11 cellular contexts compared by ENCODE assay signal in the genomic region with DNA sequence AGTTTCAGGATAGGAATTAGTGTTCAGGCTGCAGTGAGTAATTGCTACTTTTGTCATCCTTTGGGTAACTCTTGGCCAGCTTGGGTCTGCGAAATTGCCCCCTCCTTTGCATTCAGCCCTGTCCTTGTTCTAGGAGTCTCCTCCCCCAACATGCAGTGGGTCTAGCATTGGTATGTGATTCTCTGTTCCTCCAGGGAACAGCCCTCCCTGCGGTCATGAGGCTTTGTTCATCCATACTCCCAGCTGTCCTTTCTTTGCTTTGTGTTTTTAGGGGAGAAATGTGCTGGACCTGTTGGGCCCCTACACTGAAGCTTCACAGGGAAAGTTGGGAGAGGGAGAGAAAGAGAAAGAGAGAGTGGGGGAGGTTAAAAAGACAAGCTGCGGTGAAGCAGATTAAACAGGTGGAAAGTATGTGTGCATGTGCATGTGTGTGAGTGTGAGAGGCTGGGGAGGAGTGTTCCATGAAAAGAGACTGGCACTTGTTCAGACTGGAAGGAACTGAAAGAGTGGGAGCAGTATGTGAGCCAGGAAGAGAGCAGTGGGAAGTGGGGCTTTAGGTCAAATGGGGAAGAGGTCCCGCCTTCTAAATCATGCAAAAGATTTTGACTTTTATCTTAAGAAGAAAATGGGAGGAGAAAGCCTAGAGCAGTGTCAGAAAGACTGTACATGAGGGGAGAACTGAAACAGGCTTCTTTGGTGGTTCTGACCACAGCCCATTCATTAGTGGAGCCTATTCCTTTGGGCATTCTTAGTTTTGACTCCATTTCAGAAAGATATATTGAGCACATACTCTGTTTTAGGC. TPM values are rescaled to one million over a fixed set of nuclear protein-coding genes. Genes with fewer than 3 reads are reported as not detected.
DNase-seq lines count a peak whose midpoint lies in the region; ATAC-seq and TF ChIP-seq lines count a peak whose summit lies in the region.
"Had no signal": no experiment of that assay in that cellular context is flagged by ENCODE, and none has a peak within 500 bp of the region (broad histone marks: within the 10 kb centered on the region; RNA-seq: fewer than 3 reads in every experiment).

No MANE protein-coding gene starts in this region.

- peak overlapping the region; percentile 98 for H3K27ac Mint-ChIP-seq in neural crest cell (ENCODE audit: unreplicated experiment)
- H3K27ac Mint-ChIP-seq: immature natural killer cell had no signal

- H3K36me3 ChIP-seq in left ventricle myocardium inferior (no peaks in the 10 kb centered on the region), PC-9 (ENCODE audit: low read depth) (no peaks in the 10 kb centered on the region)

- no peak overlapping the region for H3K27ac ChIP-seq in left ventricle myocardium inferior (replicated peaks)
- H3K27ac ChIP-seq in PC-9 = no peak overlapping the region
- H3K27ac ChIP-seq: body of pancreas had no signal

- H3K4me3 ChIP-seq in left ventricle myocardium inferior = no peak overlapping the region
- no peak overlapping the region for H3K4me3 ChIP-seq in PC-9
- H3K4me3 ChIP-seq: body of pancreas had no signal

- intact Hi-C loops in left ventricle myocardium inferior (cut with micrococcal nuclease) = no loop called here
- intact Hi-C loops in PC-9 (cut with micrococcal nuclease; ENCODE audit: unreplicated experiment) = no loop called here

- H3K9me3 ChIP-seq in left ventricle myocardium inferior (replicated peaks) = no peaks in the 10 kb centered on the region
- no peaks in the 10 kb centered on the region for H3K9me3 ChIP-seq in PC-9 (ENCODE audit: insufficient read depth, low read depth)
- H3K9me3 ChIP-seq: body of pancreas had no signal

- H3K4me1 ChIP-seq in left ventricle myocardium inferior (peaks cover 3% of the 10 kb centered on the region), PC-9 (replicated peaks; ENCODE audit: insufficient read depth) (no peaks in the 10 kb centered on the region)
- H3K4me1 ChIP-seq: body of pancreas had no signal

- ATAC-seq in GM21786 (IDR thresholded peaks at IDR 0.05; ENCODE audit: unreplicated experiment) (peak; percentile 82), HG03558 (IDR thresholded peaks at IDR 0.05; ENCODE audit: extremely low read depth, unreplicated experiment) (peak; percentile 82)
- ATAC-seq: body of pancreas had no signal

- H3K9me2 ChIP-seq in PC-9 (ENCODE audit: insufficient read depth) = no peaks in the 10 kb centered on the region

- no peak for TF ChIP-seq CTCF in neural crest cell (conservative IDR thresholded peaks at IDR 0.05)
- no peak for TF ChIP-seq CTCF in left ventricle myocardium inferior (IDR thresholded peaks at IDR 0.05; ENCODE audit: borderline replicate concordance)
- TF ChIP-seq CTCF in PC-9 (conservative IDR thresholded peaks at IDR 0.05) = no peak

- H3K4me3 Mint-ChIP-seq in neural crest cell = no peak overlapping the region
- H3K4me3 Mint-ChIP-seq: immature natural killer cell had no signal

- H3K36me3 Mint-ChIP-seq in neural crest cell (ENCODE audit: low read depth) = no peaks in the 10 kb centered on the region
- H3K36me3 Mint-ChIP-seq: immature natural killer cell had no signal

- CTCF ChIA-PET in PC-9 (lab: Charles Lee) = no interaction called here

- H3K4me2 ChIP-seq in PC-9 = no peak overlapping the region

- H3K9me3 Mint-ChIP-seq in neural crest cell = no peaks in the 10 kb centered on the region
- H3K9me3 Mint-ChIP-seq: immature natural killer cell had no signal

- no TSS peak for BruUV-seq in PC-9 (replicated peaks; lab: Mats Ljungman, UMichigan)

- H3K79me2 ChIP-seq in PC-9 (ENCODE audit: low read depth) = no peaks in the 10 kb centered on the region

- H3K27me3 Mint-ChIP-seq in neural crest cell (ENCODE audit: low read depth) = no peaks in the 10 kb centered on the region

- POLR2A ChIA-PET in PC-9 (lab: Charles Lee; ENCODE audit: unreplicated experiment) = no interaction called here

- no peaks in the 10 kb centered on the region for H3F3A ChIP-seq in PC-9 (ENCODE audit: insufficient read depth, low read depth)

- no peaks in the 10 kb centered on the region for H4K20me1 ChIP-seq in PC-9 (ENCODE audit: insufficient read depth)

- no peaks in the 10 kb centered on the region for H3K27me3 ChIP-seq in left ventricle myocardium inferior (ENCODE audit: low read depth)
- no peaks in the 10 kb centered on the region for H3K27me3 ChIP-seq in PC-9 (ENCODE audit: insufficient read depth, low read depth)
- H3K27me3 ChIP-seq: body of pancreas had no signal

- no peak overlapping the region for H2AFZ ChIP-seq in PC-9

- DNase-seq in DMS79 treated with DMSO at 0.1 percent for 48 hours (lab: John Stamatoyannopoulos, UW) = peak; percentile 35
- no peak for DNase-seq in DMS79 (lab: John Stamatoyannopoulos, UW)
- no peak for DNase-seq in neural crest cell (ENCODE audit: low read depth, low spot score)
- no peak for DNase-seq in left ventricle myocardium inferior
- no peak for DNase-seq in PC-9
- no peak for DNase-seq in NCI-H1417 treated with DMSO at 0.1 percent for 48 hours (lab: John Stamatoyannopoulos, UW)
- DNase-seq: body of pancreas; immature natural killer cell; stimulated activated CD4-positive, alpha-beta T cell treated with anti-CD3 and anti-CD28 coated beads, Interleukin-4, amount 100 ng/mL, for 4 hours had no signal

- peaks cover 45% of the 10 kb centered on the region for H3K4me1 Mint-ChIP-seq in neural crest cell

RNA-seq across cellular contexts. Expression of a gene that starts 17.9 kb away (rescaled TPM):
- total RNA-seq in neural crest cell = 77.8 and 80.8 TPM in 2 replicates
- total RNA-seq in left ventricle myocardium inferior = 8.1 TPM
- total RNA-seq in PC-9 (2021) = 0.45 and 0.85 TPM in 2 replicates
